In genomic region chr1:221739677-221740025, GRCh38 we compare ENCODE assay signal across 1 cellular context.
A peak's percentile ranks its signal among the peaks of the same experiment; 100 is the strongest.
TF ChIP-seq lines count a peak whose summit lies in the region.

No MANE protein-coding gene starts in this region.

TF ChIP-seq in GM12878, 131 proteins besides CTCF, POLR2A, EP300 and RAD21 (continued from another document):
- TF ChIP-seq PBX3 (IDR thresholded peaks at IDR 0.05; ENCODE audit: insufficient replicate concordance, low read depth, low read length) (no peak), BHLHE40 (IDR thresholded peaks at IDR 0.05; ENCODE audit: borderline replicate concordance in 1 of 2, low read depth in 2 of 2, low read length in 1 of 2) (peak in 1 of 2 experiments; percentile 71; a peak in 2 of 4 replicates), RAD51 (IDR thresholded peaks at IDR 0.05) (peak; percentile 97)
